In genomic region chr2:121567957-121568409, GRCh38 we compare ENCODE assay signal across 1 cellular context.
TF ChIP-seq lines count a peak whose summit lies in the region.

No MANE protein-coding gene starts in this region.

TF ChIP-seq in GM23338, 12 proteins besides CTCF, POLR2A, EP300 and RAD21 (continued from another document):
- TF ChIP-seq, protein P1, sequence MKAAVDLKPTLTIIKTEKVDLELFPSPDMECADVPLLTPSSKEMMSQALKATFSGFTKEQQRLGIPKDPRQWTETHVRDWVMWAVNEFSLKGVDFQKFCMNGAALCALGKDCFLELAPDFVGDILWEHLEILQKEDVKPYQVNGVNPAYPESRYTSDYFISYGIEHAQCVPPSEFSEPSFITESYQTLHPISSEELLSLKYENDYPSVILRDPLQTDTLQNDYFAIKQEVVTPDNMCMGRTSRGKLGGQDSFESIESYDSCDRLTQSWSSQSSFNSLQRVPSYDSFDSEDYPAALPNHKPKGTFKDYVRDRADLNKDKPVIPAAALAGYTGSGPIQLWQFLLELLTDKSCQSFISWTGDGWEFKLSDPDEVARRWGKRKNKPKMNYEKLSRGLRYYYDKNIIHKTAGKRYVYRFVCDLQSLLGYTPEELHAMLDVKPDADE (IDR thresholded peaks at IDR 0.05) = no peak
TF ChIP-seq in GM23338: peak in this region for 0.
